In the genomic region with DNA sequence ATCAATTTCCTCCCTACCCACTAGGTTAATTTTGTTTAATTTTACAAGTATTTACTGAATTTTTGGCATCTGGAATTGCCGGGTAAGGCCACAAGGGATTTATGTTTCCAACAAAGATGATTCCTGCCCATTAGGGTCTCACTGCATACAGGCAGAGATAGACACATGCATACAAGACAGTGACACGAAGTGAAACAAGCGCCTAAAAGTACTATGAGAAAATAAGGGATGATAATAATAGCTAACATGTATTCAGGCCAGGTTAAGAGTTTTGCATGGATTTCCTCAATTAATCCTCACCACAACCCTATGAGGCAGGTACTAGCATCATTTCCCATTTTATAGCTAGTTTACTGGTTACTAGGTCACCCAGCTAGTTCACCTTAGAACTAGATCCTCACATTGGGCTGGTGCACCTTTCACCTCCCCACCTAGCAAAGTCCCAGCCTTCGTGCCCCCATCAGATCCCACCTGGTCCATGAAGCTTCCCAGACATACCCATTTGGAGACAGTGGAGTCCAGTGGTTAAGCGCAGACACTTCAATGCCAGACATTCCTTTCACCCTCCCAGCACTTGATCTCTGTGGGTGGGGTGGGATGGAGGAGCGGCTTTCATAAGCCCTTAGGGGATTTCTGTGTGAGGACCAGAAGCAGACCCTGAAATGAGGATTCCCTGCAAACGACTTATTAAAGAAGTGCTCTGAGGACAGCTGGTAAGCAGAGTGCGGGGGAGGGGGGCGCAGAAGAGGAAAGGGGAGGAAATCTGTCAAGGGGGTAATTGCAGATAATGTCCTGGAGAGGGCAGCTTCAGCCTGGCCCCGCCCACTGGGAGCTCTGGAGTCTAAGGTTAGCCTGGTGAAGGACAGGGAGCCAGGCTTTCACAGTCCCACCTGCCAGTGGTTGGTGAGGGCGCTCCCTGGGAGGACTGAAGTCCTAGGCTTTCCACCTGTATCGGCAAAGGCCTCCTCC, we compare ENCODE assay signal across 2 cellular contexts.
TF ChIP-seq lines count a peak whose summit lies in the region.

No MANE protein-coding gene starts in this region.

TF ChIP-seq in GM12891, 5 proteins besides CTCF, POLR2A, EP300 and RAD21:
- no peak for TF ChIP-seq POLR2AphosphoS5 (IDR thresholded peaks at IDR 0.05; ENCODE audit: low read depth, low read length)
- no peak for TF ChIP-seq PAX5 (IDR thresholded peaks at IDR 0.05; ENCODE audit: insufficient read depth, low read length, severe bottlenecking)
- no peak for TF ChIP-seq POU2F2 (IDR thresholded peaks at IDR 0.05; ENCODE audit: low read depth, low read length)
- no peak for TF ChIP-seq TAF1 (IDR thresholded peaks at IDR 0.05; ENCODE audit: low read depth, low read length)

TF ChIP-seq in HepG2, 621 proteins besides CTCF, POLR2A, EP300 and RAD21 (continues in another document):
- TF ChIP-seq NFIC (IDR thresholded peaks at IDR 0.05; ENCODE audit: low read length) (no peak), STAG1 (CRISPR knock-in tag; IDR thresholded peaks at IDR 0.05) (peak; percentile 50), KDM2A (CRISPR knock-in tag; IDR thresholded peaks at IDR 0.05; ENCODE audit: borderline replicate concordance, low read depth) (no peak), GPN1 (CRISPR knock-in tag; IDR thresholded peaks at IDR 0.05; ENCODE audit: borderline replicate concordance) (no peak), MTF2 (CRISPR knock-in tag; IDR thresholded peaks at IDR 0.05; ENCODE audit: borderline replicate concordance) (no peak), ZFP41 (CRISPR knock-in tag; IDR thresholded peaks at IDR 0.05; ENCODE audit: borderline replicate concordance) (0 out of 2 replicates have a peak, but pooled peaks have one; percentile 41), NRL (CRISPR knock-in tag; IDR thresholded peaks at IDR 0.05; ENCODE audit: borderline replicate concordance) (0 out of 2 replicates have a peak, but pooled peaks have one; percentile 41), HIVEP1 (CRISPR knock-in tag; IDR thresholded peaks at IDR 0.05) (0 out of 2 replicates have a peak, but pooled peaks have one; percentile 36), ZNF264 (CRISPR knock-in tag; IDR thresholded peaks at IDR 0.05) (no peak), ZNF350 (CRISPR knock-in tag; IDR thresholded peaks at IDR 0.05; ENCODE audit: borderline replicate concordance, low read depth) (0 out of 2 replicates have a peak, but pooled peaks have one; percentile 14), ERF (CRISPR knock-in tag; IDR thresholded peaks at IDR 0.05) (no peak), ZNF335 (CRISPR knock-in tag; IDR thresholded peaks at IDR 0.05) (no peak), NONO (IDR thresholded peaks at IDR 0.05) (no peak), NONO (CRISPR knock-in tag; conservative IDR thresholded peaks at IDR 0.05) (no peak), ZNF44 (CRISPR knock-in tag; IDR thresholded peaks at IDR 0.05) (no peak), SP5 (CRISPR knock-in tag; IDR thresholded peaks at IDR 0.05; ENCODE audit: borderline replicate concordance, low read depth) (peak; percentile 74), ZNF850 (CRISPR knock-in tag; conservative IDR thresholded peaks at IDR 0.05) (no peak), SP1 (IDR thresholded peaks at IDR 0.05) (no peak), SP1 (CRISPR knock-in tag; IDR thresholded peaks at IDR 0.05) (peak; percentile 87), TARDBP (CRISPR knock-in tag; IDR thresholded peaks at IDR 0.05) (peak; percentile 24; the same call in 1 of the 2 replicates), KAT7 (CRISPR knock-in tag; IDR thresholded peaks at IDR 0.05; ENCODE audit: borderline replicate concordance) (no peak), MEIS1 (CRISPR knock-in tag; IDR thresholded peaks at IDR 0.05; ENCODE audit: borderline replicate concordance) (no peak), SMAD3 (CRISPR knock-in tag; IDR thresholded peaks at IDR 0.05) (no peak), MYC (CRISPR knock-in tag; IDR thresholded peaks at IDR 0.05; ENCODE audit: borderline replicate concordance) (0 out of 2 replicates have a peak, but pooled peaks have one; percentile 4), MAZ (IDR thresholded peaks at IDR 0.05; ENCODE audit: borderline replicate concordance, low read depth, low read length) (0 out of 2 replicates have a peak, but pooled peaks have one; percentile 39), MAZ (CRISPR knock-in tag; IDR thresholded peaks at IDR 0.05; ENCODE audit: low read depth) (no peak), SMC3 (IDR thresholded peaks at IDR 0.05; ENCODE audit: low read length) (peak; percentile 66), DMAP1 (CRISPR knock-in tag; IDR thresholded peaks at IDR 0.05) (no peak), ZNF460 (CRISPR knock-in tag; IDR thresholded peaks at IDR 0.05; ENCODE audit: borderline replicate concordance) (no peak), SALL1 (CRISPR knock-in tag; IDR thresholded peaks at IDR 0.05) (peak; percentile 52; the same call in 1 of the 2 replicates), KMT2B (CRISPR knock-in tag; IDR thresholded peaks at IDR 0.05) (no peak), XRCC5 (optimal IDR thresholded peaks at IDR 0.05; ENCODE audit: low read length) (peak; percentile 73), SP4 (CRISPR knock-in tag; IDR thresholded peaks at IDR 0.05) (0 out of 2 replicates have a peak, but pooled peaks have one; percentile 37), NFAT5 (CRISPR knock-in tag; IDR thresholded peaks at IDR 0.05) (no peak)
- TF ChIP-seq, protein P1, sequence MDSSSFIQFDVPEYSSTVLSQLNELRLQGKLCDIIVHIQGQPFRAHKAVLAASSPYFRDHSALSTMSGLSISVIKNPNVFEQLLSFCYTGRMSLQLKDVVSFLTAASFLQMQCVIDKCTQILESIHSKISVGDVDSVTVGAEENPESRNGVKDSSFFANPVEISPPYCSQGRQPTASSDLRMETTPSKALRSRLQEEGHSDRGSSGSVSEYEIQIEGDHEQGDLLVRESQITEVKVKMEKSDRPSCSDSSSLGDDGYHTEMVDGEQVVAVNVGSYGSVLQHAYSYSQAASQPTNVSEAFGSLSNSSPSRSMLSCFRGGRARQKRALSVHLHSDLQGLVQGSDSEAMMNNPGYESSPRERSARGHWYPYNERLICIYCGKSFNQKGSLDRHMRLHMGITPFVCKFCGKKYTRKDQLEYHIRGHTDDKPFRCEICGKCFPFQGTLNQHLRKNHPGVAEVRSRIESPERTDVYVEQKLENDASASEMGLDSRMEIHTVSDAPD (CRISPR knock-in tag; IDR thresholded peaks at IDR 0.05): no peak
- TF ChIP-seq, protein P2, sequence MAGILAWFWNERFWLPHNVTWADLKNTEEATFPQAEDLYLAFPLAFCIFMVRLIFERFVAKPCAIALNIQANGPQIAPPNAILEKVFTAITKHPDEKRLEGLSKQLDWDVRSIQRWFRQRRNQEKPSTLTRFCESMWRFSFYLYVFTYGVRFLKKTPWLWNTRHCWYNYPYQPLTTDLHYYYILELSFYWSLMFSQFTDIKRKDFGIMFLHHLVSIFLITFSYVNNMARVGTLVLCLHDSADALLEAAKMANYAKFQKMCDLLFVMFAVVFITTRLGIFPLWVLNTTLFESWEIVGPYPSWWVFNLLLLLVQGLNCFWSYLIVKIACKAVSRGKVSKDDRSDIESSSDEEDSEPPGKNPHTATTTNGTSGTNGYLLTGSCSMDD (CRISPR knock-in tag; IDR thresholded peaks at IDR 0.05): no peak
- TF ChIP-seq, protein P3, sequence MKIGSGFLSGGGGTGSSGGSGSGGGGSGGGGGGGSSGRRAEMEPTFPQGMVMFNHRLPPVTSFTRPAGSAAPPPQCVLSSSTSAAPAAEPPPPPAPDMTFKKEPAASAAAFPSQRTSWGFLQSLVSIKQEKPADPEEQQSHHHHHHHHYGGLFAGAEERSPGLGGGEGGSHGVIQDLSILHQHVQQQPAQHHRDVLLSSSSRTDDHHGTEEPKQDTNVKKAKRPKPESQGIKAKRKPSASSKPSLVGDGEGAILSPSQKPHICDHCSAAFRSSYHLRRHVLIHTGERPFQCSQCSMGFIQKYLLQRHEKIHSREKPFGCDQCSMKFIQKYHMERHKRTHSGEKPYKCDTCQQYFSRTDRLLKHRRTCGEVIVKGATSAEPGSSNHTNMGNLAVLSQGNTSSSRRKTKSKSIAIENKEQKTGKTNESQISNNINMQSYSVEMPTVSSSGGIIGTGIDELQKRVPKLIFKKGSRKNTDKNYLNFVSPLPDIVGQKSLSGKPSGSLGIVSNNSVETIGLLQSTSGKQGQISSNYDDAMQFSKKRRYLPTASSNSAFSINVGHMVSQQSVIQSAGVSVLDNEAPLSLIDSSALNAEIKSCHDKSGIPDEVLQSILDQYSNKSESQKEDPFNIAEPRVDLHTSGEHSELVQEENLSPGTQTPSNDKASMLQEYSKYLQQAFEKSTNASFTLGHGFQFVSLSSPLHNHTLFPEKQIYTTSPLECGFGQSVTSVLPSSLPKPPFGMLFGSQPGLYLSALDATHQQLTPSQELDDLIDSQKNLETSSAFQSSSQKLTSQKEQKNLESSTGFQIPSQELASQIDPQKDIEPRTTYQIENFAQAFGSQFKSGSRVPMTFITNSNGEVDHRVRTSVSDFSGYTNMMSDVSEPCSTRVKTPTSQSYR (CRISPR knock-in tag; IDR thresholded peaks at IDR 0.05; ENCODE audit: borderline replicate concordance): 0 out of 2 replicates have a peak, but pooled peaks have one; percentile 17
- TF ChIP-seq, protein P4, sequence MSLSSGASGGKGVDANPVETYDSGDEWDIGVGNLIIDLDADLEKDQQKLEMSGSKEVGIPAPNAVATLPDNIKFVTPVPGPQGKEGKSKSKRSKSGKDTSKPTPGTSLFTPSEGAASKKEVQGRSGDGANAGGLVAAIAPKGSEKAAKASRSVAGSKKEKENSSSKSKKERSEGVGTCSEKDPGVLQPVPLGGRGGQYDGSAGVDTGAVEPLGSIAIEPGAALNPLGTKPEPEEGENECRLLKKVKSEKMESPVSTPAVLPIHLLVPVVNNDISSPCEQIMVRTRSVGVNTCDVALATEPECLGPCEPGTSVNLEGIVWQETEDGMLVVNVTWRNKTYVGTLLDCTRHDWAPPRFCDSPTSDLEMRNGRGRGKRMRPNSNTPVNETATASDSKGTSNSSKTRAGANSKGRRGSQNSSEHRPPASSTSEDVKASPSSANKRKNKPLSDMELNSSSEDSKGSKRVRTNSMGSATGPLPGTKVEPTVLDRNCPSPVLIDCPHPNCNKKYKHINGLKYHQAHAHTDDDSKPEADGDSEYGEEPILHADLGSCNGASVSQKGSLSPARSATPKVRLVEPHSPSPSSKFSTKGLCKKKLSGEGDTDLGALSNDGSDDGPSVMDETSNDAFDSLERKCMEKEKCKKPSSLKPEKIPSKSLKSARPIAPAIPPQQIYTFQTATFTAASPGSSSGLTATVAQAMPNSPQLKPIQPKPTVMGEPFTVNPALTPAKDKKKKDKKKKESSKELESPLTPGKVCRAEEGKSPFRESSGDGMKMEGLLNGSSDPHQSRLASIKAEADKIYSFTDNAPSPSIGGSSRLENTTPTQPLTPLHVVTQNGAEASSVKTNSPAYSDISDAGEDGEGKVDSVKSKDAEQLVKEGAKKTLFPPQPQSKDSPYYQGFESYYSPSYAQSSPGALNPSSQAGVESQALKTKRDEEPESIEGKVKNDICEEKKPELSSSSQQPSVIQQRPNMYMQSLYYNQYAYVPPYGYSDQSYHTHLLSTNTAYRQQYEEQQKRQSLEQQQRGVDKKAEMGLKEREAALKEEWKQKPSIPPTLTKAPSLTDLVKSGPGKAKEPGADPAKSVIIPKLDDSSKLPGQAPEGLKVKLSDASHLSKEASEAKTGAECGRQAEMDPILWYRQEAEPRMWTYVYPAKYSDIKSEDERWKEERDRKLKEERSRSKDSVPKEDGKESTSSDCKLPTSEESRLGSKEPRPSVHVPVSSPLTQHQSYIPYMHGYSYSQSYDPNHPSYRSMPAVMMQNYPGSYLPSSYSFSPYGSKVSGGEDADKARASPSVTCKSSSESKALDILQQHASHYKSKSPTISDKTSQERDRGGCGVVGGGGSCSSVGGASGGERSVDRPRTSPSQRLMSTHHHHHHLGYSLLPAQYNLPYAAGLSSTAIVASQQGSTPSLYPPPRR (CRISPR knock-in tag; IDR thresholded peaks at IDR 0.05; ENCODE audit: borderline replicate concordance): no peak
- TF ChIP-seq, protein P5, sequence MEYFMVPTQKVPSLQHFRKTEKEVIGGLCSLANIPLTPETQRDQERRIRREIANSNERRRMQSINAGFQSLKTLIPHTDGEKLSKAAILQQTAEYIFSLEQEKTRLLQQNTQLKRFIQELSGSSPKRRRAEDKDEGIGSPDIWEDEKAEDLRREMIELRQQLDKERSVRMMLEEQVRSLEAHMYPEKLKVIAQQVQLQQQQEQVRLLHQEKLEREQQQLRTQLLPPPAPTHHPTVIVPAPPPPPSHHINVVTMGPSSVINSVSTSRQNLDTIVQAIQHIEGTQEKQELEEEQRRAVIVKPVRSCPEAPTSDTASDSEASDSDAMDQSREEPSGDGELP (IDR thresholded peaks at IDR 0.05; ENCODE audit: borderline replicate concordance, low read depth): 0 out of 2 replicates have a peak, but pooled peaks have one; percentile 17
